ENCODE assay signal across 8 cellular contexts in genomic region chr21:45820171-45821091, GRCh38.
A peak's percentile ranks its signal among the peaks of the same experiment; 100 is the strongest.
DNase-seq lines count a peak whose midpoint lies in the region; ATAC-seq, FAIRE-seq and TF ChIP-seq lines count a peak whose summit lies in the region.

No MANE protein-coding gene starts in this region.

- peaks cover 36% of the 10 kb centered on the region for H3K4me1 ChIP-seq in SJSA1 (replicated peaks)
- H3K4me1 ChIP-seq in thyroid gland = no peaks in the 10 kb centered on the region

- H3K27me3 ChIP-seq in SJSA1 (replicated peaks) (no peaks in the 10 kb centered on the region), thyroid gland (no peaks in the 10 kb centered on the region)

- H3K27ac ChIP-seq in SJSA1 (no peak overlapping the region), thyroid gland (no peak overlapping the region)

- no peak for ATAC-seq in HG02610 (IDR thresholded peaks at IDR 0.05; ENCODE audit: unreplicated experiment)

- H3K4me3 ChIP-seq in SJSA1 = no peak overlapping the region
- no peak overlapping the region for H3K4me3 ChIP-seq in thyroid gland (replicated peaks in 1 of 3)

- no peaks in the 10 kb centered on the region for H3K36me3 Mint-ChIP-seq in osteocyte (ENCODE audit: unreplicated experiment)

- intact Hi-C loops in thyroid gland (cut with DNase I) = no loop called here

- H3K4me1 Mint-ChIP-seq in osteocyte (ENCODE audit: unreplicated experiment) = peaks cover 39% of the 10 kb centered on the region

- TF ChIP-seq CTCF in osteocyte (IDR thresholded peaks at IDR 0.05) = peak; percentile 91
- TF ChIP-seq CTCF in thyroid gland (IDR thresholded peaks at IDR 0.05) = peak; percentile 30 to 71 (median 58)

- WGBS in thyroid gland, 2 donors = 35 to 39% methylated on average over 28 to 30 of the region's 31 CpGs

- no peaks in the 10 kb centered on the region for H3K9me3 ChIP-seq in SJSA1 (replicated peaks)
- no peaks in the 10 kb centered on the region for H3K9me3 ChIP-seq in thyroid gland

- H3K36me3 ChIP-seq in SJSA1 (peaks cover 6% of the 10 kb centered on the region; the same call in 1 of the 2 replicates), thyroid gland (no peaks in the 10 kb centered on the region)

- no peaks in the 10 kb centered on the region for H3K9me3 Mint-ChIP-seq in osteocyte (ENCODE audit: unreplicated experiment)

- FAIRE-seq in frontal cortex (lab: Jason Lieb, UNC) = no peak

- TF ChIP-seq POLR2A in thyroid gland (IDR thresholded peaks at IDR 0.05) = no peak

- no peak overlapping the region for H3K4me3 Mint-ChIP-seq in osteocyte (ENCODE audit: unreplicated experiment)

- H3K27ac Mint-ChIP-seq in osteocyte (ENCODE audit: unreplicated experiment) = peak overlapping the region; percentile 48

- H3K27me3 Mint-ChIP-seq in osteocyte (ENCODE audit: unreplicated experiment) = peaks cover 7% of the 10 kb centered on the region

- DNase-seq in EH (ENCODE audit: low read depth) (peak; percentile 89), NAMALWA (ENCODE audit: low spot score) (peak; percentile 77), SJSA1 (ENCODE audit: low read depth in 1 of 2, low spot score in 2 of 2) (peak; percentile 76 to 88), frontal cortex (ENCODE audit: low spot score in 2 of 2) (peak; percentile 60 to 85), osteocyte (ENCODE audit: extremely low spot score, unreplicated experiment) (peak; percentile 93), thyroid gland (peak; percentile 59)
- DNase-seq in activated effector memory CD4-positive, alpha-beta T cell treated with anti-CD3 and anti-CD28 coated beads, Interleukin-2, amount 50 U/mL, for 16 hours = peak; percentile 90
